3 cellular contexts compared by ENCODE assay signal in the genomic region with DNA sequence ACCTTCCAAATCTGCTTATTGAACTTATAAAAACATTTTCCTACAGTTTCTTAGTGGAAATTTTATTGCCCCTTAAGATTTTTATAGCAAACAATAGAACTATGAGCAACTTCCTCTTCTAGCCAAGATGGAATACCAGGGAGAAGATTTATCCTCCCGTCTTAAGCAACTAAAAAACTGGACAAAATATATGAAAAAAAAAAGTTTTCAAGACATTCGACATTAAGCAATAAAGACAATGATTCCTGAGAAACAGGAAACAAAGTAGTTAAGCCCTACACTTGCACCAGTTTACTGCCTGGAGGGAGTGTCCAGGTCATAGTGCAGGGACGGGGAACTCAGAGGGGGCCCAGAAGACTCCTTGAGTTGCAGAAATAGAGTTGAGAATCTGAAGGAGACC.
TF ChIP-seq lines count a peak whose summit lies in the region.

No MANE protein-coding gene starts in this region.

TF ChIP-seq in SK-N-SH, 30 proteins besides CTCF, POLR2A, EP300 and RAD21:
- TF ChIP-seq, protein P1, sequence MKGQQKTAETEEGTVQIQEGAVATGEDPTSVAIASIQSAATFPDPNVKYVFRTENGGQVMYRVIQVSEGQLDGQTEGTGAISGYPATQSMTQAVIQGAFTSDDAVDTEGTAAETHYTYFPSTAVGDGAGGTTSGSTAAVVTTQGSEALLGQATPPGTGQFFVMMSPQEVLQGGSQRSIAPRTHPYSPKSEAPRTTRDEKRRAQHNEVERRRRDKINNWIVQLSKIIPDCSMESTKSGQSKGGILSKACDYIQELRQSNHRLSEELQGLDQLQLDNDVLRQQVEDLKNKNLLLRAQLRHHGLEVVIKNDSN (IDR thresholded peaks at IDR 0.05; ENCODE audit: borderline replicate concordance, low read depth) = no peak
- TF ChIP-seq EZH2phosphoT487 (IDR thresholded peaks at IDR 0.05; ENCODE audit: borderline replicate concordance, low read depth) (no peak), MXI1 (IDR thresholded peaks at IDR 0.05; ENCODE audit: low read depth, low read length) (no peak), FOXJ3 (CRISPR knock-in tag; IDR thresholded peaks at IDR 0.05) (no peak), ELF1 (IDR thresholded peaks at IDR 0.05) (no peak), ZBTB33 (IDR thresholded peaks at IDR 0.05; ENCODE audit: borderline replicate concordance, low read depth) (no peak), MEF2A (IDR thresholded peaks at IDR 0.05; ENCODE audit: borderline replicate concordance, low read depth) (no peak), GATA2 (CRISPR knock-in tag; IDR thresholded peaks at IDR 0.05) (no peak), FOXM1 (IDR thresholded peaks at IDR 0.05; ENCODE audit: low read depth) (no peak), SMC3 (IDR thresholded peaks at IDR 0.05; ENCODE audit: low read depth, low read length) (no peak), CHD2 (IDR thresholded peaks at IDR 0.05; ENCODE audit: low read length, partially characterized antibody) (no peak), RFX5 (IDR thresholded peaks at IDR 0.05; ENCODE audit: low read length) (no peak), TAF1 (IDR thresholded peaks at IDR 0.05; ENCODE audit: borderline replicate concordance, low read depth, low read length) (no peak), JUND (IDR thresholded peaks at IDR 0.05) (no peak), FOSL2 (IDR thresholded peaks at IDR 0.05; ENCODE audit: borderline replicate concordance, low read depth) (no peak), PBX3 (IDR thresholded peaks at IDR 0.05) (no peak)
- TF ChIP-seq, protein P2, sequence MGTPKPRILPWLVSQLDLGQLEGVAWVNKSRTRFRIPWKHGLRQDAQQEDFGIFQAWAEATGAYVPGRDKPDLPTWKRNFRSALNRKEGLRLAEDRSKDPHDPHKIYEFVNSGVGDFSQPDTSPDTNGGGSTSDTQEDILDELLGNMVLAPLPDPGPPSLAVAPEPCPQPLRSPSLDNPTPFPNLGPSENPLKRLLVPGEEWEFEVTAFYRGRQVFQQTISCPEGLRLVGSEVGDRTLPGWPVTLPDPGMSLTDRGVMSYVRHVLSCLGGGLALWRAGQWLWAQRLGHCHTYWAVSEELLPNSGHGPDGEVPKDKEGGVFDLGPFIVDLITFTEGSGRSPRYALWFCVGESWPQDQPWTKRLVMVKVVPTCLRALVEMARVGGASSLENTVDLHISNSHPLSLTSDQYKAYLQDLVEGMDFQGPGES (IDR thresholded peaks at IDR 0.05; ENCODE audit: low read depth, low read length) = no peak

TF ChIP-seq in SK-N-SH treated with all-trans-retinoic acid at 6 μM for 48 hours, 23 proteins besides CTCF, POLR2A, EP300 and RAD21:
- TF ChIP-seq ISL1 (CRISPR knock-in tag; IDR thresholded peaks at IDR 0.05) (no peak), CSDC2 (CRISPR knock-in tag; IDR thresholded peaks at IDR 0.05) (no peak), RARB (CRISPR knock-in tag; IDR thresholded peaks at IDR 0.05) (no peak), TSHZ2 (CRISPR knock-in tag; IDR thresholded peaks at IDR 0.05) (no peak), CSRNP3 (CRISPR knock-in tag; IDR thresholded peaks at IDR 0.05) (no peak), CREB5 (CRISPR knock-in tag; IDR thresholded peaks at IDR 0.05; ENCODE audit: low read depth) (no peak)
TF ChIP-seq in SK-N-SH treated with all-trans-retinoic acid at 6 μM for 48 hours: peak in this region for 0.

TF ChIP-seq in IMR-90, 13 proteins besides CTCF, POLR2A, EP300 and RAD21:
- TF ChIP-seq FOS (IDR thresholded peaks at IDR 0.05; ENCODE audit: low read depth, low read length) = no peak
- TF ChIP-seq RFX5 (IDR thresholded peaks at IDR 0.05; ENCODE audit: low read depth, low read length) = no peak
- no peak for TF ChIP-seq USF2 (IDR thresholded peaks at IDR 0.05; ENCODE audit: low read depth, low read length)
- no peak for TF ChIP-seq SMC3 (IDR thresholded peaks at IDR 0.05; ENCODE audit: low read depth, low read length)
- TF ChIP-seq NFE2L2 (IDR thresholded peaks at IDR 0.05; ENCODE audit: low read depth, low read length) = no peak
- TF ChIP-seq CEBPB (IDR thresholded peaks at IDR 0.05; ENCODE audit: low read depth, low read length) = no peak
- no peak for TF ChIP-seq ELK1 (IDR thresholded peaks at IDR 0.05; ENCODE audit: borderline replicate concordance, low read depth, low read length)
- TF ChIP-seq RCOR1 (IDR thresholded peaks at IDR 0.05; ENCODE audit: insufficient replicate concordance, low read length) = no peak
- TF ChIP-seq MAFK (IDR thresholded peaks at IDR 0.05; ENCODE audit: low read depth, low read length) = no peak
- no peak for TF ChIP-seq MXI1 (IDR thresholded peaks at IDR 0.05; ENCODE audit: borderline replicate concordance, low read depth, low read length)
- no peak for TF ChIP-seq CHD1 (IDR thresholded peaks at IDR 0.05; ENCODE audit: low read depth, low read length)
- TF ChIP-seq BHLHE40 (IDR thresholded peaks at IDR 0.05; ENCODE audit: low read depth, low read length) = no peak
- TF ChIP-seq MAZ (IDR thresholded peaks at IDR 0.05; ENCODE audit: borderline replicate concordance, low read depth, low read length) = no peak
